23 cellular contexts compared by ENCODE assay signal in genomic region chr4:40526741-40527140, GRCh38.
DNase-seq lines count a peak whose midpoint lies in the region; ATAC-seq and TF ChIP-seq lines count a peak whose summit lies in the region.
"Had no signal": no experiment of that assay in that cellular context is flagged by ENCODE, and none has a peak within 500 bp of the region (broad histone marks: within the 10 kb centered on the region; RNA-seq: fewer than 3 reads in every experiment).

No MANE protein-coding gene starts in this region.

- H3K27me3 ChIP-seq in HCT116 (ENCODE audit: insufficient read depth, low read length) (no peaks in the 10 kb centered on the region), body of pancreas (no peaks in the 10 kb centered on the region), prostate gland (replicated peaks; ENCODE audit: insufficient read depth) (no peaks in the 10 kb centered on the region), brain microvascular endothelial cell (replicated peaks) (no peaks in the 10 kb centered on the region)
- H3K27me3 ChIP-seq: colonic mucosa had no signal

- peak overlapping the region in 4 of 7 donors; percentile 63 to 85 (median 70) for H3K27ac Mint-ChIP-seq in CD14-positive monocyte
- H3K27ac Mint-ChIP-seq in effector memory CD8-positive, alpha-beta T cell: no peak overlapping the region
- H3K27ac Mint-ChIP-seq: CD4-positive, CD25-positive, alpha-beta regulatory T cell; stimulated activated effector memory CD8-positive, alpha-beta T cell treated with anti-CD3 and anti-CD28 coated beads, Interleukin-12 subunit alpha, Interleukin-12 subunit beta, amount 100 ng/mL, for 72 hours had no signal

- CTCF ChIA-PET in HCT116 (lab: Charles Lee): no interaction called here

- no peaks in the 10 kb centered on the region for H3K79me2 ChIP-seq in HCT116 (ENCODE audit: insufficient read depth, low read length)

- H3K4me1 Mint-ChIP-seq in CD14-positive monocyte: peaks cover 6% of the 10 kb centered on the region
- H3K4me1 Mint-ChIP-seq in effector memory CD8-positive, alpha-beta T cell (ENCODE audit: low read depth in 2 of 2): no peaks in the 10 kb centered on the region
- H3K4me1 Mint-ChIP-seq: stimulated activated effector memory CD8-positive, alpha-beta T cell treated with anti-CD3 and anti-CD28 coated beads, Interleukin-12 subunit alpha, Interleukin-12 subunit beta, amount 100 ng/mL, for 72 hours had no signal

- H3K9me3 Mint-ChIP-seq in CD14-positive monocyte: no peaks in the 10 kb centered on the region
- H3K9me3 Mint-ChIP-seq in effector memory CD8-positive, alpha-beta T cell: no peaks in the 10 kb centered on the region
- H3K9me3 Mint-ChIP-seq: endodermal cell; naive B cell; stimulated activated effector memory CD8-positive, alpha-beta T cell treated with anti-CD3 and anti-CD28 coated beads, Interleukin-12 subunit alpha, Interleukin-12 subunit beta, amount 100 ng/mL, for 72 hours had no signal

- H3K9me3 ChIP-seq in HCT116 (ENCODE audit: control insufficient read depth in 1 of 2, insufficient read depth in 1 of 2, low read depth in 1 of 2, low read length in 2 of 2): no peaks in the 10 kb centered on the region
- H3K9me3 ChIP-seq in body of pancreas: no peaks in the 10 kb centered on the region
- no peaks in the 10 kb centered on the region for H3K9me3 ChIP-seq in prostate gland
- H3K9me3 ChIP-seq: colonic mucosa had no signal

- H3K4me3 ChIP-seq in HCT116 (replicated peaks in 1 of 2; ENCODE audit: low read depth in 1 of 2, low read length in 2 of 2) (no peak overlapping the region), body of pancreas (no peak overlapping the region), prostate gland (no peak overlapping the region), brain microvascular endothelial cell (ENCODE audit: low read depth, low read length) (no peak overlapping the region)
- H3K4me3 ChIP-seq: colonic mucosa, lung had no signal

- POLR2A ChIA-PET in HCT116 (lab: Charles Lee): no interaction called here

- H3K4me3 Mint-ChIP-seq in CD14-positive monocyte: no peak overlapping the region
- H3K4me3 Mint-ChIP-seq in effector memory CD8-positive, alpha-beta T cell: no peak overlapping the region
- H3K4me3 Mint-ChIP-seq: CD4-positive, CD25-positive, alpha-beta regulatory T cell; endodermal cell; naive B cell; stimulated activated effector memory CD8-positive, alpha-beta T cell treated with anti-CD3 and anti-CD28 coated beads, Interleukin-12 subunit alpha, Interleukin-12 subunit beta, amount 100 ng/mL, for 72 hours had no signal

- ATAC-seq in HCT116: no peak
- no peak for ATAC-seq in body of pancreas
- ATAC-seq in effector memory CD8-positive, alpha-beta T cell (replicated peaks): no peak
- no peak for ATAC-seq in GM21528 (IDR thresholded peaks at IDR 0.05; ENCODE audit: low FRiP score, unreplicated experiment)
- ATAC-seq: stimulated activated effector memory CD8-positive, alpha-beta T cell treated with anti-CD3 and anti-CD28 coated beads, Interleukin-12 subunit alpha, Interleukin-12 subunit beta, amount 100 ng/mL, for 72 hours had no signal

- H3K4me1 ChIP-seq in HCT116 (ENCODE audit: control insufficient read depth in 1 of 2, insufficient read depth in 2 of 2, low read length in 2 of 2) (peaks cover 24 to 31% of the 10 kb centered on the region in 2 experiments), body of pancreas (peaks cover 38% of the 10 kb centered on the region), prostate gland (replicated peaks) (peaks cover 3% of the 10 kb centered on the region)
- H3K4me1 ChIP-seq: colonic mucosa had no signal

- no peaks in the 10 kb centered on the region for H3K27me3 Mint-ChIP-seq in CD14-positive monocyte (ENCODE audit: low read depth in 3 of 3)
- no peaks in the 10 kb centered on the region for H3K27me3 Mint-ChIP-seq in effector memory CD8-positive, alpha-beta T cell
- H3K27me3 Mint-ChIP-seq: naive B cell had no signal

- peaks cover 33 to 73% of the 10 kb centered on the region in 2 donors for H3K36me3 Mint-ChIP-seq in CD14-positive monocyte
- H3K36me3 Mint-ChIP-seq in effector memory CD8-positive, alpha-beta T cell (ENCODE audit: insufficient read depth): no peaks in the 10 kb centered on the region
- H3K36me3 Mint-ChIP-seq: CD4-positive, CD25-positive, alpha-beta regulatory T cell; naive B cell; stimulated activated effector memory CD8-positive, alpha-beta T cell treated with anti-CD3 and anti-CD28 coated beads, Interleukin-12 subunit alpha, Interleukin-12 subunit beta, amount 100 ng/mL, for 72 hours had no signal

- intact Hi-C loops in CD14-positive monocyte (cut with micrococcal nuclease) (no loop called here), HCT116 (cut with micrococcal nuclease) (no loop called here), body of pancreas (cut with DNase I) (no loop called here), prostate gland (cut with DNase I) (no loop called here)

- H3K36me3 ChIP-seq in HCT116 (ENCODE audit: control insufficient read depth in 1 of 2, insufficient read depth in 2 of 2, low read length in 2 of 2) (no peaks in the 10 kb centered on the region), body of pancreas (replicated peaks in 1 of 2; ENCODE audit: insufficient read depth in 1 of 2, low read depth in 2 of 2) (no peaks in the 10 kb centered on the region), prostate gland (no peaks in the 10 kb centered on the region), brain microvascular endothelial cell (replicated peaks) (no peaks in the 10 kb centered on the region)
- H3K36me3 ChIP-seq: colonic mucosa had no signal

- no peak for DNase-seq in CD14-positive monocyte (ENCODE audit: low spot score)
- no peak for DNase-seq in HCT116 (ENCODE audit: low read depth, low spot score)
- DNase-seq in body of pancreas: no peak
- no peak for DNase-seq in prostate gland (ENCODE audit: low spot score)
- DNase-seq in brain microvascular endothelial cell: no peak
- DNase-seq in effector memory CD8-positive, alpha-beta T cell: no peak
- DNase-seq: activated CD8-positive, alpha-beta memory T cell treated with anti-CD3 and anti-CD28 coated beads for 24 hours; activated naive CD4-positive, alpha-beta T cell treated with Interleukin-2 at 50 U/mL for 16 hours; activated T-cell treated with anti-CD3 and anti-CD28 coated beads, Interleukin-2, amount 50 U/mL, for 48 hours; CD4-positive, CD25-positive, alpha-beta regulatory T cell; colonic mucosa; DMS 273 treated with DMSO at 0.1 percent for 48 hours; naive B cell; NCI-H1436 treated with DMSO at 0.1 percent for 48 hours; NCI-H2171; NCI-H524; small intestine; T-helper 1 cell had no signal

- no TSS peak for BruUV-seq in HCT116 (replicated peaks; lab: Mats Ljungman, UMichigan)

- H3K9ac ChIP-seq in HCT116 (ENCODE audit: low read length): peak overlapping the region; percentile 31; the same call in 1 of the 2 replicates
- H3K9ac ChIP-seq: KMS-11 had no signal

- 70 to 100% methylated on average over 1 of the region's 1 CpG for WGBS in body of pancreas, 2 donors
- WGBS in prostate gland: 100% methylated on average over 1 of the region's 1 CpG

- no peak for TF ChIP-seq CTCF in CD14-positive monocyte (IDR thresholded peaks at IDR 0.05)
- TF ChIP-seq CTCF in HCT116 (IDR thresholded peaks at IDR 0.05 in 2 of 3, conservative IDR thresholded peaks at IDR 0.05 in 1 of 3; ENCODE audit: borderline replicate concordance in 1 of 3, insufficient read depth in 1 of 3, low read depth in 2 of 3, low read length in 2 of 3): no peak
- no peak for TF ChIP-seq CTCF in body of pancreas (IDR thresholded peaks at IDR 0.05)
- TF ChIP-seq CTCF in prostate gland (IDR thresholded peaks at IDR 0.05): no peak
- no peak for TF ChIP-seq CTCF in brain microvascular endothelial cell (IDR thresholded peaks at IDR 0.05; ENCODE audit: low read depth, low read length, missing control alignments)

- no peak for TF ChIP-seq RAD21 in HCT116 (IDR thresholded peaks at IDR 0.05; ENCODE audit: low read depth)

- RAD21 ChIA-PET in HCT116 (lab: Charles Lee; ENCODE audit: low non-redundant PET in 1 of 2, low total read pairs in 2 of 2, uncharacterized antibody in 2 of 2, unreplicated experiment in 2 of 2): interaction anchor here in 1 of 2 experiments (0.7 kb wide), 1 partner anchor 157 kb away, joined by 6 read pairs; no protein-coding TSS in a partner anchor

- H4K20me1 ChIP-seq in HCT116 (ENCODE audit: insufficient read depth): no peaks in the 10 kb centered on the region

- in situ Hi-C loops in brain microvascular endothelial cell (cut with HindIII; ENCODE audit: low pct_ligation_motif_present, low sequenced_read_pairs): no loop called here

- peak overlapping the region; percentile 63 for H3K4me2 ChIP-seq in HCT116 (ENCODE audit: low read length)
- H3K4me2 ChIP-seq: KMS-11 had no signal

- no peaks in the 10 kb centered on the region for H3K9me2 ChIP-seq in HCT116 (ENCODE audit: insufficient read depth)

- H2AFZ ChIP-seq in HCT116 (ENCODE audit: low read depth, low read length, poor library complexity, severe bottlenecking): no peak overlapping the region

- H3K27ac ChIP-seq in HCT116 (ENCODE audit: low read depth, low read length) (peak overlapping the region; percentile 20; the same call in 1 of the 2 replicates), body of pancreas (peak overlapping the region in 3 of 4 donors; percentile 16 to 73 (median 55)), prostate gland (peak overlapping the region; percentile 72 to 79), brain microvascular endothelial cell (no peak overlapping the region)
- H3K27ac ChIP-seq: colonic mucosa, KMS-11 had no signal

- TF ChIP-seq POLR2A in HCT116 (IDR thresholded peaks at IDR 0.05; ENCODE audit: borderline replicate concordance, extremely low read depth, insufficient read depth, insufficient read length) (no peak), body of pancreas (IDR thresholded peaks at IDR 0.05) (no peak), prostate gland (IDR thresholded peaks at IDR 0.05) (no peak)

TF ChIP-seq in HCT116, 20 proteins besides CTCF, POLR2A, EP300 and RAD21 (continues in another document):
- no peak for TF ChIP-seq ZNF274 (IDR thresholded peaks at IDR 0.05; ENCODE audit: low read depth, low read length)
- TF ChIP-seq JUND (IDR thresholded peaks at IDR 0.05): no peak
- no peak for TF ChIP-seq YY1 (IDR thresholded peaks at IDR 0.05; ENCODE audit: extremely low read depth, insufficient replicate concordance, low read depth, low read length)
- no peak for TF ChIP-seq CEBPB (IDR thresholded peaks at IDR 0.05; ENCODE audit: low read depth)
- no peak for TF ChIP-seq EGR1 (IDR thresholded peaks at IDR 0.05; ENCODE audit: low read depth)
- no peak for TF ChIP-seq ZFX (IDR thresholded peaks at IDR 0.05)

Comparison
In these comparisons a context has a peak if more than half of its experiments do, and no peak if none do; other contexts are left out.
1. H3K27ac Mint-ChIP-seq: peak in CD14-positive monocyte (4 of 7); none in effector memory CD8-positive, alpha-beta T cell (0 of 2).